ENCODE assay signal across 1 cellular context in genomic region chr2:98734157-98734556, GRCh38.
TF ChIP-seq lines count a peak whose summit lies in the region.

No MANE protein-coding gene starts in this region.

TF ChIP-seq in HEK293, 187 proteins besides CTCF, POLR2A, EP300 and RAD21:
- peak; percentile 74 for TF ChIP-seq PRDM1 (tag by site-specific recombination; IDR thresholded peaks at IDR 0.05)
- no peak for TF ChIP-seq ZNF416 (tag by site-specific recombination; IDR thresholded peaks at IDR 0.05)
